Comparison of ENCODE assay signal across 7 cellular contexts in the genomic region with DNA sequence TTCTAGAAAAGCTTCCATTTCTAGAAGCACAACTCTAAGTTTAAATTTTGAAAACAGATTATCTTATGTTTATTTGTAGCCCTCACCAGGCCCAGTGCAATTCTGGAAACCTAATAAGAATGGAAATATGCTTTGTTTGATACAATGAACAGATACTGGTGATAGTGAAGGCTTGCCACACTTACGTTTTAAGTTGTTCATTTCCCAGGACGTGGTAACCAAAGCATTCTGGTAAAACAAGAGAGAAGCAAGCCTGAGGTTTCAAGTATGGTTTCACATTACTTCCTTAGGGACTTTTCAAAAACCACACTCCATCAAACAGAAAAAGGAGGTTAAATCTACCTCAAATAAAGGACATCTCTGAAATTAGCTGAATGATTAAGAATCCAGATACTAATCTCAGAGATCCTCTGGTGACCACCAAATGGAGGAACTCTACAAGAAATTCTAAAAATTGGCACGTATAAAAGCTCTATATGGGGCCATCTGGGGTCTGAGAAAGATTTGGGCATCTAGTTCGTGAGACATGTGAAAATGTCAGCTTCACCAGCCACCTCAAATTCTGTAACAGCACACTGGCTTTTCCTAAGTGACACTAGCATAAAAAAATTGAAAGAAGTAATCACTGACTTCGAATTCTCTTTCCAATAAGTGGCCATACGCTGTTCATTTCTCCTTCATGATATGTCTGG.
A peak's percentile ranks its signal among the peaks of the same experiment; 100 is the strongest.
DNase-seq lines count a peak whose midpoint lies in the region; ATAC-seq and TF ChIP-seq lines count a peak whose summit lies in the region.
"Not testable (repeated sequence)": the region's sequence is repeated elsewhere in the genome, so short reads cannot be mapped to it uniquely, and the experiment has no call there.

No MANE protein-coding gene starts in this region.

- not testable (repeated sequence) for H3K9me3 Mint-ChIP-seq in T-helper 1 cell treated with Interleukin-12 subunit alpha and Interleukin-12 subunit beta and Interleukin-4 antibody, amounts not matched to agents 30 μg/mL and 1 μg/mL, for 36 hours; activated CD8-positive, alpha-beta T cell treated with anti-CD3 and anti-CD28 coated beads for 36 hours; activated T-helper 2 cell treated with anti-CD3 and anti-CD28 coated beads, Interferon-gamma antibody, Interleukin-2, Interleukin-4, amounts not matched to agents 10 μg/mL and 5 μg/mL and 100 μg/mL, durations not matched to agents 14 hours and 24 hours and 36 hours; natural killer cell

- not testable (repeated sequence) for H3K27me3 ChIP-seq in DND-41 (ENCODE audit: insufficient read depth, low read length, poor library complexity)

- intact Hi-C loops in activated CD8-positive, alpha-beta T cell treated with anti-CD3 and anti-CD28 coated beads for 36 hours (cut with micrococcal nuclease); activated T-helper 2 cell treated with anti-CD3 and anti-CD28 coated beads, Interferon-gamma antibody, Interleukin-2, Interleukin-4, amounts not matched to agents 10 μg/mL and 5 μg/mL and 100 μg/mL, durations not matched to agents 14 hours and 24 hours and 36 hours (cut with micrococcal nuclease); natural killer cell (cut with micrococcal nuclease): not testable (repeated sequence)

- peak; percentile 85 for ATAC-seq in DND-41 (ENCODE audit: insufficient read depth, low read depth)
- peak; percentile 55 for ATAC-seq in activated CD8-positive, alpha-beta T cell treated with anti-CD3 and anti-CD28 coated beads for 36 hours
- peak in 2 of 3 donors; percentile 31 to 77 for ATAC-seq in natural killer cell
- ATAC-seq in stimulated activated naive CD8-positive, alpha-beta T cell treated with anti-CD3 and anti-CD28 coated beads, Interleukin-15, Interleukin-2, amounts not matched to agents 100 U/mL and 50 U/mL, for 24 hours, result peak; percentile 83

- CTCF ChIA-PET in activated CD8-positive, alpha-beta T cell treated with anti-CD3 and anti-CD28 coated beads for 36 hours (lab: Charles Lee), result not testable (repeated sequence)

- not testable (repeated sequence) for H3K4me3 Mint-ChIP-seq in T-helper 1 cell treated with Interleukin-12 subunit alpha and Interleukin-12 subunit beta and Interleukin-4 antibody, amounts not matched to agents 30 μg/mL and 1 μg/mL, for 36 hours; activated CD8-positive, alpha-beta T cell treated with anti-CD3 and anti-CD28 coated beads for 36 hours; activated T-helper 2 cell treated with anti-CD3 and anti-CD28 coated beads, Interferon-gamma antibody, Interleukin-2, Interleukin-4, amounts not matched to agents 10 μg/mL and 5 μg/mL and 100 μg/mL, durations not matched to agents 14 hours and 24 hours and 36 hours (ENCODE audit: low read depth); natural killer cell

- H3K36me3 Mint-ChIP-seq in T-helper 1 cell treated with Interleukin-12 subunit alpha and Interleukin-12 subunit beta and Interleukin-4 antibody, amounts not matched to agents 30 μg/mL and 1 μg/mL, for 36 hours (ENCODE audit: low read depth); activated CD8-positive, alpha-beta T cell treated with anti-CD3 and anti-CD28 coated beads for 36 hours (ENCODE audit: low read depth); activated T-helper 2 cell treated with anti-CD3 and anti-CD28 coated beads, Interferon-gamma antibody, Interleukin-2, Interleukin-4, amounts not matched to agents 10 μg/mL and 5 μg/mL and 100 μg/mL, durations not matched to agents 14 hours and 24 hours and 36 hours (ENCODE audit: low read depth); natural killer cell: not testable (repeated sequence)

- not testable (repeated sequence) for H3K27ac ChIP-seq in DND-41 (ENCODE audit: low read length)

- POLR2A ChIA-PET in activated CD8-positive, alpha-beta T cell treated with anti-CD3 and anti-CD28 coated beads for 36 hours (lab: Charles Lee), result not testable (repeated sequence)

- H3K9me3 ChIP-seq in DND-41 (ENCODE audit: insufficient read depth, low read length, severe bottlenecking), result not testable (repeated sequence)

- H3K27ac Mint-ChIP-seq in T-helper 1 cell treated with Interleukin-12 subunit alpha and Interleukin-12 subunit beta and Interleukin-4 antibody, amounts not matched to agents 30 μg/mL and 1 μg/mL, for 36 hours, result peak overlapping the region; percentile 63
- H3K27ac Mint-ChIP-seq in activated CD8-positive, alpha-beta T cell treated with anti-CD3 and anti-CD28 coated beads for 36 hours; natural killer cell: not testable (repeated sequence)
- peak overlapping the region; percentile 65 for H3K27ac Mint-ChIP-seq in activated T-helper 2 cell treated with anti-CD3 and anti-CD28 coated beads, Interferon-gamma antibody, Interleukin-2, Interleukin-4, amounts not matched to agents 10 μg/mL and 5 μg/mL and 100 μg/mL, durations not matched to agents 14 hours and 24 hours and 36 hours

- not testable (repeated sequence) for H3K4me1 ChIP-seq in DND-41 (ENCODE audit: insufficient read depth, low read length)

- not testable (repeated sequence) for H2AFZ ChIP-seq in DND-41 (ENCODE audit: low read depth, low read length)

- H3K4me1 Mint-ChIP-seq in T-helper 1 cell treated with Interleukin-12 subunit alpha and Interleukin-12 subunit beta and Interleukin-4 antibody, amounts not matched to agents 30 μg/mL and 1 μg/mL, for 36 hours (ENCODE audit: low read depth); activated CD8-positive, alpha-beta T cell treated with anti-CD3 and anti-CD28 coated beads for 36 hours (ENCODE audit: low read depth); activated T-helper 2 cell treated with anti-CD3 and anti-CD28 coated beads, Interferon-gamma antibody, Interleukin-2, Interleukin-4, amounts not matched to agents 10 μg/mL and 5 μg/mL and 100 μg/mL, durations not matched to agents 14 hours and 24 hours and 36 hours (ENCODE audit: low read depth); natural killer cell: not testable (repeated sequence)

- H3K79me2 ChIP-seq in DND-41 (ENCODE audit: insufficient read depth, low read length), result not testable (repeated sequence)

- not testable (repeated sequence) for H3K9ac ChIP-seq in DND-41 (ENCODE audit: low read depth, low read length)

- H3K4me2 ChIP-seq in DND-41 (ENCODE audit: insufficient read depth, low read length), result not testable (repeated sequence)

- H3K27me3 Mint-ChIP-seq in T-helper 1 cell treated with Interleukin-12 subunit alpha and Interleukin-12 subunit beta and Interleukin-4 antibody, amounts not matched to agents 30 μg/mL and 1 μg/mL, for 36 hours (ENCODE audit: low read depth); activated CD8-positive, alpha-beta T cell treated with anti-CD3 and anti-CD28 coated beads for 36 hours; activated T-helper 2 cell treated with anti-CD3 and anti-CD28 coated beads, Interferon-gamma antibody, Interleukin-2, Interleukin-4, amounts not matched to agents 10 μg/mL and 5 μg/mL and 100 μg/mL, durations not matched to agents 14 hours and 24 hours and 36 hours (ENCODE audit: low read depth); natural killer cell (ENCODE audit: low read depth in 2 of 2): not testable (repeated sequence)

- DNase-seq in DND-41; activated CD8-positive, alpha-beta T cell treated with anti-CD3 and anti-CD28 coated beads for 36 hours; activated T-helper 2 cell treated with anti-CD3 and anti-CD28 coated beads, Interferon-gamma antibody, Interleukin-2, Interleukin-4, amounts not matched to agents 10 μg/mL and 5 μg/mL and 100 μg/mL, durations not matched to agents 14 hours and 24 hours and 36 hours (ENCODE audit: low spot score); natural killer cell; stimulated activated naive CD8-positive, alpha-beta T cell treated with anti-CD3 and anti-CD28 coated beads, Interleukin-15, Interleukin-2, amounts not matched to agents 100 U/mL and 50 U/mL, for 24 hours: not testable (repeated sequence)
- DNase-seq in cerebellar cortex (ENCODE audit: low spot score), result peak; percentile 4

- H3K36me3 ChIP-seq in DND-41 (ENCODE audit: insufficient read depth, low read length), result not testable (repeated sequence)

- not testable (repeated sequence) for H4K20me1 ChIP-seq in DND-41 (ENCODE audit: insufficient read depth, low read length)

- H3K4me3 ChIP-seq in DND-41 (ENCODE audit: low read depth in 1 of 2, low read length in 2 of 2), result not testable (repeated sequence)

- TF ChIP-seq CTCF in DND-41 (IDR thresholded peaks at IDR 0.05; ENCODE audit: borderline replicate concordance, extremely low read depth, low read length, poor library complexity, severe bottlenecking); activated CD8-positive, alpha-beta T cell treated with anti-CD3 and anti-CD28 coated beads for 36 hours (IDR thresholded peaks at IDR 0.05); natural killer cell (IDR thresholded peaks at IDR 0.05): not testable (repeated sequence)
